13 cellular contexts compared by ENCODE assay signal in the genomic region with DNA sequence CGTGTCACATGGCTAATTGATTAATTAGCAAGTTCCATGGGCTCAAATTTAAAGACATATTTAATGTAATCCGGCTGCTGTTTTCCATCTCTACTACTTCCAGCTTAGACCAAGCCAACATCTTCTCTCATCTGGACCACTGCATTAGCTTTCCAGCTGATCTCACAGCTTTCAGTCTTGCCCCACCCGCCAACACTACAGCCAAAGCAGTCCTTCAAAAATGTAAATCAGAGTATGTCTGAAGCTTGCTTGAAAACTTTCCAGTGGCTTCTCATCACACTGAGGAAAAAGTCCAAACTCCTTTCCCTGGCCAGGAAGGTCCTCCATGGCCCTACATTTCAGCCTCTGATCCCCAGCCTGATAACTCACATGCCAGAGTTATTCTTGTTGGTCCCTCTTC. TPM values are rescaled to one million over a fixed set of nuclear protein-coding genes. Genes with fewer than 3 reads are reported as not detected.
DNase-seq lines count a peak whose midpoint lies in the region; ATAC-seq, FAIRE-seq and TF ChIP-seq lines count a peak whose summit lies in the region.
"Had no signal": no experiment of that assay in that cellular context is flagged by ENCODE, and none has a peak within 500 bp of the region (broad histone marks: within the 10 kb centered on the region; RNA-seq: fewer than 3 reads in every experiment).

No MANE protein-coding gene starts in this region.

- H3K4me1 ChIP-seq in gastroesophageal sphincter (no peaks in the 10 kb centered on the region), tibial nerve (no peaks in the 10 kb centered on the region)
- H3K4me1 ChIP-seq: BLaER1 had no signal

- no peak for ATAC-seq in T-helper 17 cell
- ATAC-seq in gastroesophageal sphincter = peak; percentile 32
- ATAC-seq in stimulated activated effector memory CD8-positive, alpha-beta T cell treated with anti-CD3 and anti-CD28 coated beads, Interleukin-12 subunit alpha, Interleukin-12 subunit beta, amount 100 ng/mL, for 72 hours = no peak

- H3K4me3 ChIP-seq in gastroesophageal sphincter (no peak overlapping the region), tibial nerve (no peak overlapping the region)
- H3K4me3 ChIP-seq: BLaER1, MG63 had no signal

- H3K27ac ChIP-seq in gastroesophageal sphincter (peak overlapping the region in 3 of 4 donors; percentile 0 to 24 (median 9)), tibial nerve (peak overlapping the region in 1 of 4 donors; percentile 21)
- H3K27ac ChIP-seq: BLaER1 had no signal

- H3K27me3 Mint-ChIP-seq in T-helper 17 cell = no peaks in the 10 kb centered on the region

- no peaks in the 10 kb centered on the region for H3K9me3 ChIP-seq in T-helper 17 cell (ENCODE audit: control insufficient read depth, low read length, poor library complexity, severe bottlenecking)
- H3K9me3 ChIP-seq in gastroesophageal sphincter = no peaks in the 10 kb centered on the region
- H3K9me3 ChIP-seq in tibial nerve = no peaks in the 10 kb centered on the region
- H3K9me3 ChIP-seq: BLaER1, MG63 had no signal

- peaks cover 9% of the 10 kb centered on the region for H3K4me1 Mint-ChIP-seq in T-helper 17 cell
- H3K4me1 Mint-ChIP-seq in stimulated activated effector memory CD8-positive, alpha-beta T cell treated with anti-CD3 and anti-CD28 coated beads, Interleukin-12 subunit alpha, Interleukin-12 subunit beta, amount 100 ng/mL, for 72 hours = peaks cover 7% of the 10 kb centered on the region

- no peak for TF ChIP-seq POLR2A in gastroesophageal sphincter (IDR thresholded peaks at IDR 0.05)
- no peak for TF ChIP-seq POLR2A in tibial nerve (IDR thresholded peaks at IDR 0.05)

- DNase-seq in D721Med (ENCODE audit: insufficient read length, low spot score) (no peak), T-helper 17 cell (no peak), tibial nerve (ENCODE audit: low spot score in 2 of 2) (no peak), SHP77 treated with DMSO at 0.1 percent for 48 hours (lab: John Stamatoyannopoulos, UW) (no peak), SIG-M5 (lab: John Stamatoyannopoulos, UW) (no peak)
- DNase-seq in stimulated activated effector memory CD8-positive, alpha-beta T cell treated with anti-CD3 and anti-CD28 coated beads, Interleukin-12 subunit alpha, Interleukin-12 subunit beta, amount 100 ng/mL, for 72 hours (ENCODE audit: low spot score in 2 of 2) = no peak
- DNase-seq: DMS 273 treated with DMSO at 0.1 percent for 48 hours, MG63, NCI-H1092 treated with DMSO at 0.1 percent for 48 hours, NCI-H1694 treated with DMSO at 0.1 percent for 48 hours, NCI-H69 had no signal

- TF ChIP-seq EP300 in gastroesophageal sphincter (IDR thresholded peaks at IDR 0.05) = no peak
- TF ChIP-seq EP300 in tibial nerve (IDR thresholded peaks at IDR 0.05) = no peak

- WGBS in gastroesophageal sphincter (ENCODE audit: low coverage in 1 of 2), 2 donors = 65 to 83% methylated on average over 3 of the region's 3 CpGs
- WGBS in tibial nerve, 2 donors = 84 to 91% methylated on average over 3 of the region's 3 CpGs

- peak; percentile 51 for FAIRE-seq in D721Med (lab: Jason Lieb, UNC)

- TF ChIP-seq CTCF in D721Med (IDR thresholded peaks at IDR 0.05; ENCODE audit: insufficient read depth, missing control alignments) = no peak
- no peak for TF ChIP-seq CTCF in gastroesophageal sphincter (IDR thresholded peaks at IDR 0.05)
- no peak for TF ChIP-seq CTCF in tibial nerve (IDR thresholded peaks at IDR 0.05)

- H3K36me3 Mint-ChIP-seq in T-helper 17 cell (ENCODE audit: low read depth) = peaks cover 10% of the 10 kb centered on the region
- peaks cover 74% of the 10 kb centered on the region for H3K36me3 Mint-ChIP-seq in stimulated activated effector memory CD8-positive, alpha-beta T cell treated with anti-CD3 and anti-CD28 coated beads, Interleukin-12 subunit alpha, Interleukin-12 subunit beta, amount 100 ng/mL, for 72 hours

- H3K36me3 ChIP-seq in gastroesophageal sphincter = peaks cover 0 to 76% of the 10 kb centered on the region in 2 donors
- peaks cover 2 to 60% (median 4%) of the 10 kb centered on the region in 3 donors for H3K36me3 ChIP-seq in tibial nerve

- no peaks in the 10 kb centered on the region for H3K9me3 Mint-ChIP-seq in stimulated activated effector memory CD8-positive, alpha-beta T cell treated with anti-CD3 and anti-CD28 coated beads, Interleukin-12 subunit alpha, Interleukin-12 subunit beta, amount 100 ng/mL, for 72 hours

- no peak overlapping the region for H3K4me3 Mint-ChIP-seq in T-helper 17 cell
- no peak overlapping the region for H3K4me3 Mint-ChIP-seq in stimulated activated effector memory CD8-positive, alpha-beta T cell treated with anti-CD3 and anti-CD28 coated beads, Interleukin-12 subunit alpha, Interleukin-12 subunit beta, amount 100 ng/mL, for 72 hours

- H3K27me3 ChIP-seq in gastroesophageal sphincter = no peaks in the 10 kb centered on the region
- no peaks in the 10 kb centered on the region for H3K27me3 ChIP-seq in tibial nerve
- H3K27me3 ChIP-seq: BLaER1, MG63 had no signal

- peak overlapping the region; percentile 57 for H3K27ac Mint-ChIP-seq in T-helper 17 cell
- H3K27ac Mint-ChIP-seq in stimulated activated effector memory CD8-positive, alpha-beta T cell treated with anti-CD3 and anti-CD28 coated beads, Interleukin-12 subunit alpha, Interleukin-12 subunit beta, amount 100 ng/mL, for 72 hours = peak overlapping the region; percentile 4

RNA-seq across cellular contexts. Expression of gene TTC1, which starts 38.4 kb away (rescaled TPM):
- total RNA-seq in T-helper 17 cell = 10 to 100 TPM; 24.0 to 24.3 TPM
- 10 to 100 TPM; 39.3 to 62.9 (median 58.9) TPM for total RNA-seq in gastroesophageal sphincter
- total RNA-seq in tibial nerve = 10 to 100 TPM; 27.6 to 40.4 (median 36.9) TPM
